In the genomic region with DNA sequence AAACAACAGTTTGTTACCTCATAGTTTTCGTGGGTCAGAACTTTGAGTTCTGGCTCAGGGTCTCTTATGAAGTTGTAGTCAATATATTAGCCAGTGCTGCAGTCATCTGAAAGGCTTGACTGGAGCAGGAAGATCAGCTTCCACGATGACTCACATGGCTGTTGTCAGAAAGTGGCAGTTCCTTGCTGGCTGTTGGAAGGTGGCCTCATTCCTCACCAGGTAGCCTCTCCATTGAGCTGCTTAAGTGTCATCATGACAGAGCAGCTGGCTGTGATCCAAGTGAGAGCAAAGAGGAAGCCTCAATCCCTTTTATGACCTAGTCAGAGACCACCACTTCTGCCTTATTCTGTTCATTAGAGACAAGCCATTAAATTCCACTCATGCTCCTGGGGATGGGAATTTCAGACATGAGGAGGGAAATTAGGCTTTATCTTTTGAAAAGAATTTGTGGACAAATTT, we compare ENCODE assay signal across 2 cellular contexts.
A peak's percentile ranks its signal among the peaks of the same experiment; 100 is the strongest.
TF ChIP-seq lines count a peak whose summit lies in the region.

No MANE protein-coding gene starts in this region.

TF ChIP-seq in K562, 482 proteins besides CTCF, POLR2A, EP300 and RAD21 (continues in another document):
- TF ChIP-seq TCFL5 (CRISPR knock-in tag; conservative IDR thresholded peaks at IDR 0.05) (no peak), NCOR1 (IDR thresholded peaks at IDR 0.05) (peak; percentile 3; the same call in 1 of the 2 replicates), CREB1 (IDR thresholded peaks at IDR 0.05) (peak; percentile 80), CREB1 (CRISPR knock-in tag; IDR thresholded peaks at IDR 0.05) (0 out of 2 replicates have a peak, but pooled peaks have one; percentile 59), SIN3A (IDR thresholded peaks at IDR 0.05; ENCODE audit: borderline replicate concordance in 2 of 2, control insufficient read depth in 1 of 2, low read depth in 2 of 2, low read length in 2 of 2) (no peak), TRIM24 (IDR thresholded peaks at IDR 0.05) (no peak), ZSCAN32 (CRISPR knock-in tag; IDR thresholded peaks at IDR 0.05) (no peak), JUN (IDR thresholded peaks at IDR 0.05; ENCODE audit: borderline replicate concordance, low read depth, low read length) (peak; percentile 97), JUN (CRISPR knock-in tag; IDR thresholded peaks at IDR 0.05; ENCODE audit: borderline replicate concordance) (no peak), STAT5B (CRISPR knock-in tag; IDR thresholded peaks at IDR 0.05) (no peak), ZNF707 (CRISPR knock-in tag; conservative IDR thresholded peaks at IDR 0.05) (no peak), NR1H2 (CRISPR knock-in tag; IDR thresholded peaks at IDR 0.05) (no peak), ZNF668 (CRISPR knock-in tag; IDR thresholded peaks at IDR 0.05) (no peak), HDAC3 (IDR thresholded peaks at IDR 0.05; ENCODE audit: borderline replicate concordance, partially characterized antibody) (no peak)
- TF ChIP-seq, protein P1, sequence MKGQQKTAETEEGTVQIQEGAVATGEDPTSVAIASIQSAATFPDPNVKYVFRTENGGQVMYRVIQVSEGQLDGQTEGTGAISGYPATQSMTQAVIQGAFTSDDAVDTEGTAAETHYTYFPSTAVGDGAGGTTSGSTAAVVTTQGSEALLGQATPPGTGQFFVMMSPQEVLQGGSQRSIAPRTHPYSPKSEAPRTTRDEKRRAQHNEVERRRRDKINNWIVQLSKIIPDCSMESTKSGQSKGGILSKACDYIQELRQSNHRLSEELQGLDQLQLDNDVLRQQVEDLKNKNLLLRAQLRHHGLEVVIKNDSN (CRISPR knock-in tag; IDR thresholded peaks at IDR 0.05): no peak
- TF ChIP-seq, protein P2, sequence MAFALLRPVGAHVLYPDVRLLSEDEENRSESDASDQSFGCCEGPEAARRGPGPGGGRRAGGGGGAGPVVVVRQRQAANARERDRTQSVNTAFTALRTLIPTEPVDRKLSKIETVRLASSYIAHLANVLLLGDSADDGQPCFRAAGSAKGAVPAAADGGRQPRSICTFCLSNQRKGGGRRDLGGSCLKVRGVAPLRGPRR (CRISPR knock-in tag; IDR thresholded peaks at IDR 0.05): no peak
- TF ChIP-seq, protein P3, sequence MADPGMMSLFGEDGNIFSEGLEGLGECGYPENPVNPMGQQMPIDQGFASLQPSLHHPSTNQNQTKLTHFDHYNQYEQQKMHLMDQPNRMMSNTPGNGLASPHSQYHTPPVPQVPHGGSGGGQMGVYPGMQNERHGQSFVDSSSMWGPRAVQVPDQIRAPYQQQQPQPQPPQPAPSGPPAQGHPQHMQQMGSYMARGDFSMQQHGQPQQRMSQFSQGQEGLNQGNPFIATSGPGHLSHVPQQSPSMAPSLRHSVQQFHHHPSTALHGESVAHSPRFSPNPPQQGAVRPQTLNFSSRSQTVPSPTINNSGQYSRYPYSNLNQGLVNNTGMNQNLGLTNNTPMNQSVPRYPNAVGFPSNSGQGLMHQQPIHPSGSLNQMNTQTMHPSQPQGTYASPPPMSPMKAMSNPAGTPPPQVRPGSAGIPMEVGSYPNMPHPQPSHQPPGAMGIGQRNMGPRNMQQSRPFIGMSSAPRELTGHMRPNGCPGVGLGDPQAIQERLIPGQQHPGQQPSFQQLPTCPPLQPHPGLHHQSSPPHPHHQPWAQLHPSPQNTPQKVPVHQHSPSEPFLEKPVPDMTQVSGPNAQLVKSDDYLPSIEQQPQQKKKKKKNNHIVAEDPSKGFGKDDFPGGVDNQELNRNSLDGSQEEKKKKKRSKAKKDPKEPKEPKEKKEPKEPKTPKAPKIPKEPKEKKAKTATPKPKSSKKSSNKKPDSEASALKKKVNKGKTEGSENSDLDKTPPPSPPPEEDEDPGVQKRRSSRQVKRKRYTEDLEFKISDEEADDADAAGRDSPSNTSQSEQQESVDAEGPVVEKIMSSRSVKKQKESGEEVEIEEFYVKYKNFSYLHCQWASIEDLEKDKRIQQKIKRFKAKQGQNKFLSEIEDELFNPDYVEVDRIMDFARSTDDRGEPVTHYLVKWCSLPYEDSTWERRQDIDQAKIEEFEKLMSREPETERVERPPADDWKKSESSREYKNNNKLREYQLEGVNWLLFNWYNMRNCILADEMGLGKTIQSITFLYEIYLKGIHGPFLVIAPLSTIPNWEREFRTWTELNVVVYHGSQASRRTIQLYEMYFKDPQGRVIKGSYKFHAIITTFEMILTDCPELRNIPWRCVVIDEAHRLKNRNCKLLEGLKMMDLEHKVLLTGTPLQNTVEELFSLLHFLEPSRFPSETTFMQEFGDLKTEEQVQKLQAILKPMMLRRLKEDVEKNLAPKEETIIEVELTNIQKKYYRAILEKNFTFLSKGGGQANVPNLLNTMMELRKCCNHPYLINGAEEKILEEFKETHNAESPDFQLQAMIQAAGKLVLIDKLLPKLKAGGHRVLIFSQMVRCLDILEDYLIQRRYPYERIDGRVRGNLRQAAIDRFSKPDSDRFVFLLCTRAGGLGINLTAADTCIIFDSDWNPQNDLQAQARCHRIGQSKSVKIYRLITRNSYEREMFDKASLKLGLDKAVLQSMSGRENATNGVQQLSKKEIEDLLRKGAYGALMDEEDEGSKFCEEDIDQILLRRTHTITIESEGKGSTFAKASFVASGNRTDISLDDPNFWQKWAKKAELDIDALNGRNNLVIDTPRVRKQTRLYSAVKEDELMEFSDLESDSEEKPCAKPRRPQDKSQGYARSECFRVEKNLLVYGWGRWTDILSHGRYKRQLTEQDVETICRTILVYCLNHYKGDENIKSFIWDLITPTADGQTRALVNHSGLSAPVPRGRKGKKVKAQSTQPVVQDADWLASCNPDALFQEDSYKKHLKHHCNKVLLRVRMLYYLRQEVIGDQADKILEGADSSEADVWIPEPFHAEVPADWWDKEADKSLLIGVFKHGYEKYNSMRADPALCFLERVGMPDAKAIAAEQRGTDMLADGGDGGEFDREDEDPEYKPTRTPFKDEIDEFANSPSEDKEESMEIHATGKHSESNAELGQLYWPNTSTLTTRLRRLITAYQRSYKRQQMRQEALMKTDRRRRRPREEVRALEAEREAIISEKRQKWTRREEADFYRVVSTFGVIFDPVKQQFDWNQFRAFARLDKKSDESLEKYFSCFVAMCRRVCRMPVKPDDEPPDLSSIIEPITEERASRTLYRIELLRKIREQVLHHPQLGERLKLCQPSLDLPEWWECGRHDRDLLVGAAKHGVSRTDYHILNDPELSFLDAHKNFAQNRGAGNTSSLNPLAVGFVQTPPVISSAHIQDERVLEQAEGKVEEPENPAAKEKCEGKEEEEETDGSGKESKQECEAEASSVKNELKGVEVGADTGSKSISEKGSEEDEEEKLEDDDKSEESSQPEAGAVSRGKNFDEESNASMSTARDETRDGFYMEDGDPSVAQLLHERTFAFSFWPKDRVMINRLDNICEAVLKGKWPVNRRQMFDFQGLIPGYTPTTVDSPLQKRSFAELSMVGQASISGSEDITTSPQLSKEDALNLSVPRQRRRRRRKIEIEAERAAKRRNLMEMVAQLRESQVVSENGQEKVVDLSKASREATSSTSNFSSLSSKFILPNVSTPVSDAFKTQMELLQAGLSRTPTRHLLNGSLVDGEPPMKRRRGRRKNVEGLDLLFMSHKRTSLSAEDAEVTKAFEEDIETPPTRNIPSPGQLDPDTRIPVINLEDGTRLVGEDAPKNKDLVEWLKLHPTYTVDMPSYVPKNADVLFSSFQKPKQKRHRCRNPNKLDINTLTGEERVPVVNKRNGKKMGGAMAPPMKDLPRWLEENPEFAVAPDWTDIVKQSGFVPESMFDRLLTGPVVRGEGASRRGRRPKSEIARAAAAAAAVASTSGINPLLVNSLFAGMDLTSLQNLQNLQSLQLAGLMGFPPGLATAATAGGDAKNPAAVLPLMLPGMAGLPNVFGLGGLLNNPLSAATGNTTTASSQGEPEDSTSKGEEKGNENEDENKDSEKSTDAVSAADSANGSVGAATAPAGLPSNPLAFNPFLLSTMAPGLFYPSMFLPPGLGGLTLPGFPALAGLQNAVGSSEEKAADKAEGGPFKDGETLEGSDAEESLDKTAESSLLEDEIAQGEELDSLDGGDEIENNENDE (IDR thresholded peaks at IDR 0.05; ENCODE audit: low read depth, low read length): no peak

TF ChIP-seq in liver, 16 proteins besides CTCF, POLR2A, EP300 and RAD21:
- TF ChIP-seq JUND (IDR thresholded peaks at IDR 0.05) (peak; percentile 92 to 94), SP1 (IDR thresholded peaks at IDR 0.05) (peak; percentile 84), ATF3 (IDR thresholded peaks at IDR 0.05) (peak; percentile 80), HNF4A (conservative IDR thresholded peaks at IDR 0.05) (peak; percentile 89 to 92), TAF1 (conservative IDR thresholded peaks at IDR 0.05) (no peak), FOXA2 (IDR thresholded peaks at IDR 0.05) (no peak), HNF4G (IDR thresholded peaks at IDR 0.05) (no peak), GABPA (IDR thresholded peaks at IDR 0.05 in 1 of 2, conservative IDR thresholded peaks at IDR 0.05 in 1 of 2) (no peak), RXRA (IDR thresholded peaks at IDR 0.05) (peak; percentile 59 to 68), NR2F2 (IDR thresholded peaks at IDR 0.05) (no peak), FOXA1 (IDR thresholded peaks at IDR 0.05) (no peak), YY1 (IDR thresholded peaks at IDR 0.05) (peak; percentile 60), EGR1 (IDR thresholded peaks at IDR 0.05; ENCODE audit: low read depth in 2 of 2) (peak in 1 of 2 donors; percentile 26)
- TF ChIP-seq, protein P4, sequence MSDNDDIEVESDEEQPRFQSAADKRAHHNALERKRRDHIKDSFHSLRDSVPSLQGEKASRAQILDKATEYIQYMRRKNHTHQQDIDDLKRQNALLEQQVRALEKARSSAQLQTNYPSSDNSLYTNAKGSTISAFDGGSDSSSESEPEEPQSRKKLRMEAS (IDR thresholded peaks at IDR 0.05): peak; percentile 55
- TF ChIP-seq, protein P5, sequence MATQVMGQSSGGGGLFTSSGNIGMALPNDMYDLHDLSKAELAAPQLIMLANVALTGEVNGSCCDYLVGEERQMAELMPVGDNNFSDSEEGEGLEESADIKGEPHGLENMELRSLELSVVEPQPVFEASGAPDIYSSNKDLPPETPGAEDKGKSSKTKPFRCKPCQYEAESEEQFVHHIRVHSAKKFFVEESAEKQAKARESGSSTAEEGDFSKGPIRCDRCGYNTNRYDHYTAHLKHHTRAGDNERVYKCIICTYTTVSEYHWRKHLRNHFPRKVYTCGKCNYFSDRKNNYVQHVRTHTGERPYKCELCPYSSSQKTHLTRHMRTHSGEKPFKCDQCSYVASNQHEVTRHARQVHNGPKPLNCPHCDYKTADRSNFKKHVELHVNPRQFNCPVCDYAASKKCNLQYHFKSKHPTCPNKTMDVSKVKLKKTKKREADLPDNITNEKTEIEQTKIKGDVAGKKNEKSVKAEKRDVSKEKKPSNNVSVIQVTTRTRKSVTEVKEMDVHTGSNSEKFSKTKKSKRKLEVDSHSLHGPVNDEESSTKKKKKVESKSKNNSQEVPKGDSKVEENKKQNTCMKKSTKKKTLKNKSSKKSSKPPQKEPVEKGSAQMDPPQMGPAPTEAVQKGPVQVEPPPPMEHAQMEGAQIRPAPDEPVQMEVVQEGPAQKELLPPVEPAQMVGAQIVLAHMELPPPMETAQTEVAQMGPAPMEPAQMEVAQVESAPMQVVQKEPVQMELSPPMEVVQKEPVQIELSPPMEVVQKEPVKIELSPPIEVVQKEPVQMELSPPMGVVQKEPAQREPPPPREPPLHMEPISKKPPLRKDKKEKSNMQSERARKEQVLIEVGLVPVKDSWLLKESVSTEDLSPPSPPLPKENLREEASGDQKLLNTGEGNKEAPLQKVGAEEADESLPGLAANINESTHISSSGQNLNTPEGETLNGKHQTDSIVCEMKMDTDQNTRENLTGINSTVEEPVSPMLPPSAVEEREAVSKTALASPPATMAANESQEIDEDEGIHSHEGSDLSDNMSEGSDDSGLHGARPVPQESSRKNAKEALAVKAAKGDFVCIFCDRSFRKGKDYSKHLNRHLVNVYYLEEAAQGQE (IDR thresholded peaks at IDR 0.05): peak; percentile 47
- TF ChIP-seq, protein P6, sequence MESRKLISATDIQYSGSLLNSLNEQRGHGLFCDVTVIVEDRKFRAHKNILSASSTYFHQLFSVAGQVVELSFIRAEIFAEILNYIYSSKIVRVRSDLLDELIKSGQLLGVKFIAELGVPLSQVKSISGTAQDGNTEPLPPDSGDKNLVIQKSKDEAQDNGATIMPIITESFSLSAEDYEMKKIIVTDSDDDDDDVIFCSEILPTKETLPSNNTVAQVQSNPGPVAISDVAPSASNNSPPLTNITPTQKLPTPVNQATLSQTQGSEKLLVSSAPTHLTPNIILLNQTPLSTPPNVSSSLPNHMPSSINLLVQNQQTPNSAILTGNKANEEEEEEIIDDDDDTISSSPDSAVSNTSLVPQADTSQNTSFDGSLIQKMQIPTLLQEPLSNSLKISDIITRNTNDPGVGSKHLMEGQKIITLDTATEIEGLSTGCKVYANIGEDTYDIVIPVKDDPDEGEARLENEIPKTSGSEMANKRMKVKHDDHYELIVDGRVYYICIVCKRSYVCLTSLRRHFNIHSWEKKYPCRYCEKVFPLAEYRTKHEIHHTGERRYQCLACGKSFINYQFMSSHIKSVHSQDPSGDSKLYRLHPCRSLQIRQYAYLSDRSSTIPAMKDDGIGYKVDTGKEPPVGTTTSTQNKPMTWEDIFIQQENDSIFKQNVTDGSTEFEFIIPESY (IDR thresholded peaks at IDR 0.05): no peak
TF ChIP-seq in liver: peak in this region for 9.
